8 cellular contexts compared by ENCODE assay signal in genomic region chr12:124994435-124994975, GRCh38. TPM values are rescaled to one million over a fixed set of nuclear protein-coding genes. Genes with fewer than 3 reads are reported as not detected.
DNase-seq lines count a peak whose midpoint lies in the region; ATAC-seq and TF ChIP-seq lines count a peak whose summit lies in the region.

No MANE protein-coding gene starts in this region.

- intact Hi-C loops in colonic mucosa (cut with DNase I): no loop called here

- H3K9me3 ChIP-seq in OCI-LY3 (ENCODE audit: insufficient read depth, low read length): no peaks in the 10 kb centered on the region
- H3K9me3 ChIP-seq in colonic mucosa: no peaks in the 10 kb centered on the region
- no peaks in the 10 kb centered on the region for H3K9me3 ChIP-seq in muscle layer of duodenum (ENCODE audit: control insufficient read depth in 1 of 2, low read length in 2 of 2)

- peaks cover 14% of the 10 kb centered on the region for H3K36me3 ChIP-seq in OCI-LY3 (replicated peaks; ENCODE audit: low read depth, low read length)
- H3K36me3 ChIP-seq in colonic mucosa: no peaks in the 10 kb centered on the region
- H3K36me3 ChIP-seq in muscle layer of duodenum (ENCODE audit: control insufficient read depth in 1 of 2, insufficient read depth in 2 of 2, low read length in 2 of 2): no peaks in the 10 kb centered on the region

- H3K9ac ChIP-seq in OCI-LY3 (ENCODE audit: low read length): peak overlapping the region; percentile 96
- peak overlapping the region; percentile 54 to 89 for H3K9ac ChIP-seq in colonic mucosa (ENCODE audit: low read depth in 2 of 2, low read length in 2 of 2)

- H3K4me1 ChIP-seq in OCI-LY3 (ENCODE audit: low read length) (peaks cover 33% of the 10 kb centered on the region), colonic mucosa (no peaks in the 10 kb centered on the region), muscle layer of duodenum (ENCODE audit: control insufficient read depth in 1 of 2, insufficient read depth in 2 of 2, low read length in 2 of 2) (peaks cover 4 to 17% of the 10 kb centered on the region in 2 donors)

- peak overlapping the region; percentile 97 for H3K4me3 ChIP-seq in OCI-LY3 (ENCODE audit: low read length)
- peak overlapping the region; percentile 62 for H3K4me3 ChIP-seq in colonic mucosa
- H3K4me3 ChIP-seq in muscle layer of duodenum (ENCODE audit: low read depth in 1 of 2, low read length in 2 of 2): peak overlapping the region; percentile 66 to 77

- DNase-seq in COLO668 (lab: John Stamatoyannopoulos, UW; ENCODE audit: unreplicated experiment) (peak; percentile 53), colonic mucosa (peak; percentile 85), inferior parietal cortex (ENCODE audit: extremely low spot score) (no peak)

- peak overlapping the region; percentile 83 for H3K27ac ChIP-seq in OCI-LY3 (ENCODE audit: low read length)
- H3K27ac ChIP-seq in colonic mucosa: peak overlapping the region; percentile 75
- H3K27ac ChIP-seq in muscle layer of duodenum (ENCODE audit: low read length): peak overlapping the region; percentile 9

- TF ChIP-seq CTCF in OCI-LY3 (IDR thresholded peaks at IDR 0.05; ENCODE audit: low read depth, low read length) (no peak), colonic mucosa (IDR thresholded peaks at IDR 0.05) (no peak)

- H3K4me2 ChIP-seq in OCI-LY3 (ENCODE audit: low read length): peak overlapping the region; percentile 92

- no peaks in the 10 kb centered on the region for H3K27me3 ChIP-seq in OCI-LY3 (ENCODE audit: low read depth, low read length)
- no peaks in the 10 kb centered on the region for H3K27me3 ChIP-seq in colonic mucosa
- no peaks in the 10 kb centered on the region for H3K27me3 ChIP-seq in muscle layer of duodenum (ENCODE audit: low read depth, low read length)

- H2AFZ ChIP-seq in OCI-LY3 (ENCODE audit: low read depth, low read length): peak overlapping the region; percentile 4; the same call in 1 of the 2 replicates

- peaks cover 60% of the 10 kb centered on the region for H3K79me2 ChIP-seq in OCI-LY3 (ENCODE audit: low read length)

- peaks cover 37% of the 10 kb centered on the region for H4K20me1 ChIP-seq in OCI-LY3 (ENCODE audit: insufficient read depth, low read length)

- peak; percentile 30 for ATAC-seq in GM21737 (IDR thresholded peaks at IDR 0.05; ENCODE audit: unreplicated experiment)
- ATAC-seq in GM18519 (IDR thresholded peaks at IDR 0.05; ENCODE audit: low FRiP score, unreplicated experiment): no peak
- no peak for ATAC-seq in GM21381 (IDR thresholded peaks at IDR 0.05; ENCODE audit: unreplicated experiment)

RNA-seq across cellular contexts. Expression of gene BRI3BP, which starts 1.1 kb away (rescaled TPM):
- total RNA-seq in colonic mucosa: 10 to 100 TPM; 50.3 to 81.5 TPM

RNA-seq across cellular contexts. Expression of gene DHX37, which starts 5.6 kb away (rescaled TPM):
- 10 to 100 TPM; 11.0 to 26.9 TPM for total RNA-seq in colonic mucosa

Comparison
In these comparisons a context has a peak if more than half of its experiments do, and no peak if none do; other contexts are left out.
1. H3K27ac ChIP-seq: peak in every context shown above with its lines; median percentile 83 in OCI-LY3; 75 in colonic mucosa; 9 in muscle layer of duodenum.